ENCODE assay signal across 15 cellular contexts in the genomic region with DNA sequence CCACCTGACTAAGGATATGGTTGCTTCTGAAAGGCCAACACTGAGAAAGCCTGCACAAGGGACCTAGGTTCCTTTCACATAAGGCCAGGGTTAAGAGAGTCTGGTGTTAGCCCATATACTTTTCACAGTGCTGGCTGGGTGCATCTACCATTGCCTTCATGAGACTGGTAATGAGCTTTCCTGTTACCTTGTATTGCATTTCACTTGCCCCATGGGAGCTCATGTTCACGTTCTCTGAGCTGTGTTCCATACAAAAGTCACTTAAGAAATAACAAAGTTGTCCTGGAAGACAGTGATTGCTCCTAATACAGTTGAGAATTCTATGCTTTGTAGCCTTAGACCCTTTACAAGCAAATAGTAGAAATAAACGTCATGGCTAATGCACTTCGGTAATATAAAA.
DNase-seq lines count a peak whose midpoint lies in the region; ATAC-seq and TF ChIP-seq lines count a peak whose summit lies in the region.
"Had no signal": no experiment of that assay in that cellular context is flagged by ENCODE, and none has a peak within 500 bp of the region (broad histone marks: within the 10 kb centered on the region; RNA-seq: fewer than 3 reads in every experiment).

No MANE protein-coding gene starts in this region.

- H3K4me3 ChIP-seq in HAP-1 (no peak overlapping the region), SJCRH30 (no peak overlapping the region), neural cell (ENCODE audit: low read length) (no peak overlapping the region), tibial artery (no peak overlapping the region), foreskin fibroblast (ENCODE audit: low read depth in 1 of 2, low read length in 2 of 2) (no peak overlapping the region)
- H3K4me3 ChIP-seq: GM23248 had no signal

- H3K36me3 ChIP-seq in HAP-1 (replicated peaks), result no peaks in the 10 kb centered on the region
- no peaks in the 10 kb centered on the region for H3K36me3 ChIP-seq in SJCRH30
- H3K36me3 ChIP-seq in neural cell (ENCODE audit: insufficient read depth, low read length), result no peaks in the 10 kb centered on the region
- H3K36me3 ChIP-seq in tibial artery, result no peaks in the 10 kb centered on the region

- H3K27ac Mint-ChIP-seq in stimulated activated memory B cell treated with anti-CD40 and anti-IgM and Interleukin-4, amounts not matched to agents 10 μg/mL and 1 μg/mL and 100 μg/mL, for 72 hours, result no peak overlapping the region
- H3K27ac Mint-ChIP-seq: CD4-positive, alpha-beta memory T cell had no signal

- no peak overlapping the region for H3K9ac ChIP-seq in neural cell (ENCODE audit: low read length)
- H3K9ac ChIP-seq: GM23248 had no signal

- H3K4me1 Mint-ChIP-seq in stimulated activated memory B cell treated with anti-CD40 and anti-IgM and Interleukin-4, amounts not matched to agents 10 μg/mL and 1 μg/mL and 100 μg/mL, for 72 hours, result no peaks in the 10 kb centered on the region
- H3K4me1 Mint-ChIP-seq: CD4-positive, alpha-beta memory T cell had no signal

- no peaks in the 10 kb centered on the region for H3F3A ChIP-seq in neural cell (ENCODE audit: insufficient read depth, low read length, poor library complexity, severe bottlenecking)

- TF ChIP-seq CTCF in neural cell (IDR thresholded peaks at IDR 0.05; ENCODE audit: poor library complexity, severe bottlenecking) (no peak), tibial artery (IDR thresholded peaks at IDR 0.05) (no peak), foreskin fibroblast (IDR thresholded peaks at IDR 0.05; ENCODE audit: low read depth, low read length) (no peak)

- H3K9me2 ChIP-seq in neural cell (ENCODE audit: insufficient read depth, low read length), result no peaks in the 10 kb centered on the region

- DNase-seq in HAP-1 (ENCODE audit: low spot score in 2 of 2), result peak; percentile 11 to 22
- DNase-seq in SJCRH30, result peak; percentile 12 to 56
- no peak for DNase-seq in SHP77 treated with DMSO at 0.1 percent for 48 hours (lab: John Stamatoyannopoulos, UW)
- no peak for DNase-seq in tibial artery
- no peak for DNase-seq in foreskin fibroblast
- DNase-seq: C1 segment of cervical spinal cord; Caco-2; CD4-positive, alpha-beta memory T cell; DMS153; DND-41; GM23248; HCEC 1CT had no signal

- peak; percentile 15 for TF ChIP-seq EP300 in neural cell (conservative IDR thresholded peaks at IDR 0.05; ENCODE audit: poor library complexity, severe bottlenecking)

- H3K9me3 ChIP-seq in HAP-1, result no peaks in the 10 kb centered on the region
- no peaks in the 10 kb centered on the region for H3K9me3 ChIP-seq in SJCRH30 (replicated peaks)
- no peaks in the 10 kb centered on the region for H3K9me3 ChIP-seq in neural cell (ENCODE audit: low read length)
- H3K9me3 ChIP-seq in tibial artery, result no peaks in the 10 kb centered on the region

- H3K27me3 ChIP-seq in HAP-1 (ENCODE audit: low read depth), result no peaks in the 10 kb centered on the region
- no peaks in the 10 kb centered on the region for H3K27me3 ChIP-seq in SJCRH30
- H3K27me3 ChIP-seq in neural cell (ENCODE audit: insufficient read depth, low read depth, low read length), result no peaks in the 10 kb centered on the region
- no peaks in the 10 kb centered on the region for H3K27me3 ChIP-seq in tibial artery

- peak; percentile 41 for ATAC-seq in stimulated activated memory B cell treated with anti-CD40 and anti-IgM and Interleukin-4, amounts not matched to agents 10 μg/mL and 1 μg/mL and 100 μg/mL, for 72 hours
- ATAC-seq in GM21515 (IDR thresholded peaks at IDR 0.05; ENCODE audit: unreplicated experiment), result no peak

- H2AFZ ChIP-seq in neural cell (ENCODE audit: low read depth, low read length), result no peak overlapping the region
- H2AFZ ChIP-seq: GM23248 had no signal

- intact Hi-C loops in tibial artery (cut with DNase I; ENCODE audit: low total_unique reads), result no loop called here

- H3K36me3 Mint-ChIP-seq in stimulated activated memory B cell treated with anti-CD40 and anti-IgM and Interleukin-4, amounts not matched to agents 10 μg/mL and 1 μg/mL and 100 μg/mL, for 72 hours, result no peaks in the 10 kb centered on the region
- H3K36me3 Mint-ChIP-seq: CD4-positive, alpha-beta memory T cell had no signal

- no peaks in the 10 kb centered on the region for H3K27me3 Mint-ChIP-seq in stimulated activated memory B cell treated with anti-CD40 and anti-IgM and Interleukin-4, amounts not matched to agents 10 μg/mL and 1 μg/mL and 100 μg/mL, for 72 hours
- H3K27me3 Mint-ChIP-seq: CD4-positive, alpha-beta memory T cell had no signal

- in situ Hi-C loops in HAP-1 (cut with MboI; ENCODE audit: low sequenced_read_pairs), result no loop called here

- no peaks in the 10 kb centered on the region for H3K9me3 Mint-ChIP-seq in stimulated activated memory B cell treated with anti-CD40 and anti-IgM and Interleukin-4, amounts not matched to agents 10 μg/mL and 1 μg/mL and 100 μg/mL, for 72 hours

- no peaks in the 10 kb centered on the region for H4K20me1 ChIP-seq in neural cell (ENCODE audit: insufficient read depth)

- H3K27ac ChIP-seq in SJCRH30 (peak overlapping the region; percentile 19), neural cell (ENCODE audit: low read length) (no peak overlapping the region), tibial artery (no peak overlapping the region)
- H3K27ac ChIP-seq: GM23248 had no signal

- no peak for TF ChIP-seq RAD21 in neural cell (conservative IDR thresholded peaks at IDR 0.05)

- H3K4me2 ChIP-seq in neural cell (ENCODE audit: low read length), result no peak overlapping the region

- no peaks in the 10 kb centered on the region for H3K79me2 ChIP-seq in neural cell (replicated peaks; ENCODE audit: insufficient read depth, low read length)

- no peak overlapping the region for H3K4me3 Mint-ChIP-seq in stimulated activated memory B cell treated with anti-CD40 and anti-IgM and Interleukin-4, amounts not matched to agents 10 μg/mL and 1 μg/mL and 100 μg/mL, for 72 hours
- H3K4me3 Mint-ChIP-seq: CD4-positive, alpha-beta memory T cell had no signal

- H3K4me1 ChIP-seq in HAP-1 (peaks cover 15% of the 10 kb centered on the region), SJCRH30 (peaks cover 38% of the 10 kb centered on the region), tibial artery (no peaks in the 10 kb centered on the region)
- H3K4me1 ChIP-seq: Caco-2 had no signal

TF ChIP-seq in neural cell, 6 proteins besides CTCF, POLR2A, EP300 and RAD21:
- no peak for TF ChIP-seq SMC3 (conservative IDR thresholded peaks at IDR 0.05; ENCODE audit: poor library complexity)
- TF ChIP-seq POLR2AphosphoS5 (IDR thresholded peaks at IDR 0.05), result no peak
- TF ChIP-seq EZH2 (IDR thresholded peaks at IDR 0.05; ENCODE audit: borderline replicate concordance, insufficient read depth, low read length, poor library complexity, severe bottlenecking), result no peak
- no peak for TF ChIP-seq MXI1 (conservative IDR thresholded peaks at IDR 0.05; ENCODE audit: poor library complexity, severe bottlenecking)
- TF ChIP-seq TAF1 (IDR thresholded peaks at IDR 0.05; ENCODE audit: low read depth), result no peak
- TF ChIP-seq, protein P1, sequence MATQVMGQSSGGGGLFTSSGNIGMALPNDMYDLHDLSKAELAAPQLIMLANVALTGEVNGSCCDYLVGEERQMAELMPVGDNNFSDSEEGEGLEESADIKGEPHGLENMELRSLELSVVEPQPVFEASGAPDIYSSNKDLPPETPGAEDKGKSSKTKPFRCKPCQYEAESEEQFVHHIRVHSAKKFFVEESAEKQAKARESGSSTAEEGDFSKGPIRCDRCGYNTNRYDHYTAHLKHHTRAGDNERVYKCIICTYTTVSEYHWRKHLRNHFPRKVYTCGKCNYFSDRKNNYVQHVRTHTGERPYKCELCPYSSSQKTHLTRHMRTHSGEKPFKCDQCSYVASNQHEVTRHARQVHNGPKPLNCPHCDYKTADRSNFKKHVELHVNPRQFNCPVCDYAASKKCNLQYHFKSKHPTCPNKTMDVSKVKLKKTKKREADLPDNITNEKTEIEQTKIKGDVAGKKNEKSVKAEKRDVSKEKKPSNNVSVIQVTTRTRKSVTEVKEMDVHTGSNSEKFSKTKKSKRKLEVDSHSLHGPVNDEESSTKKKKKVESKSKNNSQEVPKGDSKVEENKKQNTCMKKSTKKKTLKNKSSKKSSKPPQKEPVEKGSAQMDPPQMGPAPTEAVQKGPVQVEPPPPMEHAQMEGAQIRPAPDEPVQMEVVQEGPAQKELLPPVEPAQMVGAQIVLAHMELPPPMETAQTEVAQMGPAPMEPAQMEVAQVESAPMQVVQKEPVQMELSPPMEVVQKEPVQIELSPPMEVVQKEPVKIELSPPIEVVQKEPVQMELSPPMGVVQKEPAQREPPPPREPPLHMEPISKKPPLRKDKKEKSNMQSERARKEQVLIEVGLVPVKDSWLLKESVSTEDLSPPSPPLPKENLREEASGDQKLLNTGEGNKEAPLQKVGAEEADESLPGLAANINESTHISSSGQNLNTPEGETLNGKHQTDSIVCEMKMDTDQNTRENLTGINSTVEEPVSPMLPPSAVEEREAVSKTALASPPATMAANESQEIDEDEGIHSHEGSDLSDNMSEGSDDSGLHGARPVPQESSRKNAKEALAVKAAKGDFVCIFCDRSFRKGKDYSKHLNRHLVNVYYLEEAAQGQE (IDR thresholded peaks at IDR 0.05; ENCODE audit: borderline replicate concordance), result no peak

Comparison
In these comparisons a context has a peak if more than half of its experiments do, and no peak if none do; other contexts are left out.
1. DNase-seq: peak in HAP-1 (2 of 2) and SJCRH30 (2 of 2); none in SHP77 treated with DMSO at 0.1 percent for 48 hours (single experiment), tibial artery (0 of 2) and foreskin fibroblast (0 of 2).